11 cellular contexts compared by ENCODE assay signal in the genomic region with DNA sequence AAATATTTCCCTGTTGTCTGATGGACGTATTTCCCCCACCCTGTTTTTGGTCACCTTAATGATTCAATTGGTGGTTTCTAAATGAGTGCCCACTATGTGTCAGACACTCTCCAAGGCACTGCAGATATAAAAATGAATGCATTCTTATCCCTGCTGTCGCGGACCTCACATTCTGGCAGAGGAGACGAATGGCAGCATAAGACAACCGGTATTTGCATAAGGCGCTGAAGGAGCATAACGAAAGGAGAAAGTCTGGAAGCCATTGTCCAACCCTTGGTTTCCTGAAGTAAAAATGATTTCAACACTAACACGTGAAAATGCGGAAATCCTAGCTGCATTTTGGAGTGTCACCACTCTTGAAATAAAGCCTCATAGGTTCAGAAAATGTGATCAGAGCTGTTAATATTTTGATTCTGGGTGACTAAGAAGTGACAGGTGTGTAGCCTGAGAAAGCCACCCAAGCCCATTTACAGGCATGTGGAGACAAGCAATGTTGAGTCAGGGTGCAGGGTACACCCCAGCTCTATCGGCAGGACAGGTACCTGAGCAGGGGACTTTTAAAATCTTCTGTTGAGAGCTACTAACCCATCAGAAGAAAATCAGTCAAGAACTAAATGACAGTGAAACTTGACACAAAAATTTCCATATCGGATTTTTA. TPM values are rescaled to one million over a fixed set of nuclear protein-coding genes. Genes with fewer than 3 reads are reported as not detected.
DNase-seq lines count a peak whose midpoint lies in the region; ATAC-seq and TF ChIP-seq lines count a peak whose summit lies in the region.
"Had no signal": no experiment of that assay in that cellular context is flagged by ENCODE, and none has a peak within 500 bp of the region (broad histone marks: within the 10 kb centered on the region; RNA-seq: fewer than 3 reads in every experiment).

No MANE protein-coding gene starts in this region.

- H3K4me3 ChIP-seq in DOHH2 (ENCODE audit: low read length) (peak overlapping the region; percentile 28), epithelial cell of esophagus (ENCODE audit: low read length) (no peak overlapping the region)

- H3F3A ChIP-seq in DOHH2 (ENCODE audit: control insufficient read depth, insufficient read depth), result no peaks in the 10 kb centered on the region

- no peak overlapping the region for H3K27ac ChIP-seq in DOHH2 (ENCODE audit: low read depth, low read length)

- H3K4me1 ChIP-seq in DOHH2 (ENCODE audit: control insufficient read depth, low read length), result peaks cover 35% of the 10 kb centered on the region

- no peaks in the 10 kb centered on the region for H3K9me3 ChIP-seq in DOHH2 (ENCODE audit: control insufficient read depth, insufficient read depth, low read length)

- no peaks in the 10 kb centered on the region for H3K36me3 ChIP-seq in DOHH2 (ENCODE audit: control insufficient read depth, low read length)

- no peaks in the 10 kb centered on the region for H3K27me3 ChIP-seq in DOHH2 (ENCODE audit: control insufficient read depth, low read length)

- peak; percentile 40 for ATAC-seq in GM18909 (IDR thresholded peaks at IDR 0.05; ENCODE audit: poor library complexity, unreplicated experiment)
- ATAC-seq in HG03066 (IDR thresholded peaks at IDR 0.05; ENCODE audit: low read depth, unreplicated experiment), result peak; percentile 37
- no peak for ATAC-seq in HG03039 (IDR thresholded peaks at IDR 0.05; ENCODE audit: unreplicated experiment)
- ATAC-seq in GM21390 (IDR thresholded peaks at IDR 0.05; ENCODE audit: unreplicated experiment), result no peak
- ATAC-seq: effector memory CD8-positive, alpha-beta T cell had no signal

- DNase-seq in epithelial cell of esophagus (ENCODE audit: low read depth), result peak; percentile 82
- no peak for DNase-seq in foreskin melanocyte
- no peak for DNase-seq in dermis blood vessel endothelial cell
- DNase-seq: Calu3; effector memory CD8-positive, alpha-beta T cell; stimulated activated CD4-positive, alpha-beta T cell treated with anti-CD3 and anti-CD28 coated beads, Interleukin-4, amount 100 ng/mL, for 4 hours had no signal

- H4K20me1 ChIP-seq in DOHH2 (ENCODE audit: control insufficient read depth, insufficient read depth, low read depth, low read length), result no peaks in the 10 kb centered on the region

- H3K79me2 ChIP-seq in DOHH2 (ENCODE audit: control insufficient read depth, low read length), result no peaks in the 10 kb centered on the region

- peak overlapping the region; percentile 49 for H3K4me2 ChIP-seq in DOHH2 (ENCODE audit: low read length)

- H3K9me2 ChIP-seq in DOHH2 (replicated peaks; ENCODE audit: control insufficient read depth, low read length), result no peaks in the 10 kb centered on the region

- TF ChIP-seq CTCF in DOHH2 (IDR thresholded peaks at IDR 0.05; ENCODE audit: low read depth, low read length, poor library complexity, severe bottlenecking) (no peak), epithelial cell of esophagus (IDR thresholded peaks at IDR 0.05; ENCODE audit: insufficient read depth, low read depth, low read length, missing control alignments) (no peak)

RNA-seq across cellular contexts. Expression of a gene that starts 10.1 kb away (rescaled TPM):
- total RNA-seq in dermis blood vessel endothelial cell, result 19.4 and 23.5 TPM in 2 replicates

Comparison
In these comparisons a context has a peak if more than half of its experiments do, and no peak if none do; other contexts are left out.
1. ATAC-seq: peak in GM18909 (single experiment) and HG03066 (single experiment); none in HG03039 (single experiment) and GM21390 (single experiment).